Comparison of ENCODE assay signal across 8 cellular contexts in the genomic region with DNA sequence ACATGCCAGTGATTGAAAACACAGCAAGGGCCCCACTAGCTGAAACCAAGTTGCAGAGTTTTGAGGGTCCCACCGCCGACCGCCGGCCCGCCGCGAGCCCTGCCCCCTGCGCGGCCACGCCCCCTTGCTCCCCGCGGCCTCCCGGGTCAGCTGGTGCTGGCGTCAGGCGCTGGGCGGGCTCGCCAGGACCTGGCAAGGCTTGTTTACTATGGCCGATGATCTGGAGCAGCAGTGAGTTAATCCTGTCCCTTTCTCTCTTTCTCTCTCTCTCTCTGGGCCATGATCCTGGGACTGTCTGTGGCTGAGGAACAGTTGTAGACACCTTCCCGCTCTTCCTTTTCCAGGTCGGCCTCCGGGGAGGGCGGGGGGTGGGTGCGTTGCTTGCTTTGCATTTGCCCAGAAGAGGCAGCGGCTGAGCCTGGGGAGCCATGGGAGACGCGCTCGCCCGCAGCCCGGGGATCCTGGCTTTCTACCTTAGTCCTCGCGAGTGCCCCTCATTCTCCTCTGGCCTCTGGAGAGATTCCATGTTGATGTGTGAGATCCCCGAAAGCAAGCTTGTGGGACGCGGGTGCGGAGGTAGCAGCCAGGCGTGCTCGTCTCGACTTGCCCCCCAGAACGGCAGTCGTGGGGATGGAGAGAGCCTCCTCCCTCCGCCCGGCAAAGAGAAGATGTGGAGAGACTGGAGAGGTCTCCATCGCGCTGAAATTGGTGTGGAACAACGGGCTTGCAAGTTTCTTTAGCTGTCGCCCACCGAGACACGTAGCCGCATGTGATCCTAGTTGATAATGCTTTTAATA. TPM values are rescaled to one million over a fixed set of nuclear protein-coding genes. Genes with fewer than 3 reads are reported as not detected.
DNase-seq lines count a peak whose midpoint lies in the region; ATAC-seq, FAIRE-seq and TF ChIP-seq lines count a peak whose summit lies in the region.

A gene with protein sequence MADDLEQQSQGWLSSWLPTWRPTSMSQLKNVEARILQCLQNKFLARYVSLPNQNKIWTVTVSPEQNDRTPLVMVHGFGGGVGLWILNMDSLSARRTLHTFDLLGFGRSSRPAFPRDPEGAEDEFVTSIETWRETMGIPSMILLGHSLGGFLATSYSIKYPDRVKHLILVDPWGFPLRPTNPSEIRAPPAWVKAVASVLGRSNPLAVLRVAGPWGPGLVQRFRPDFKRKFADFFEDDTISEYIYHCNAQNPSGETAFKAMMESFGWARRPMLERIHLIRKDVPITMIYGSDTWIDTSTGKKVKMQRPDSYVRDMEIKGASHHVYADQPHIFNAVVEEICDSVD (plus strand): TSS at position 202 of the 797 bp plus-strand sequence. CDS start 7 bp downstream, at position 209.

- peaks cover 19 to 21% of the 10 kb centered on the region in 2 donors for H3K36me3 ChIP-seq in duodenal mucosa (ENCODE audit: control insufficient read depth in 1 of 2, insufficient read depth in 2 of 2, low read length in 2 of 2)
- peaks cover 7 to 19% of the 10 kb centered on the region in 2 experiments for H3K36me3 ChIP-seq in HepG2 (replicated peaks in 1 of 2; ENCODE audit: control insufficient read depth in 1 of 2, insufficient read depth in 2 of 2, low read length in 2 of 2)

- DNase-seq in NOMO-1 (lab: John Stamatoyannopoulos, UW; ENCODE audit: unreplicated experiment in 2 of 2) (peak; percentile 17 to 28), NOMO-1 treated with dmso at 0.1 percent for 144 hours (lab: John Stamatoyannopoulos, UW; ENCODE audit: unreplicated experiment) (no peak), NCI-H2107 (lab: John Stamatoyannopoulos, UW) (peak; percentile 9), HepG2 (ENCODE audit: low spot score) (peak; percentile 79)
- DNase-seq in activated CD4-positive, alpha-beta T cell treated with anti-CD3 and anti-CD28 coated beads, Interleukin-2, amount 10 ng/mL, durations not matched to agents 24 days and 14 days = peak; percentile 94
- DNase-seq in stimulated activated CD4-positive, alpha-beta T cell treated with anti-CD3 and anti-CD28 coated beads, Interleukin-4, amount 100 ng/mL, for 48 hours (ENCODE audit: low read depth in 2 of 2) = peak; percentile 33 to 44

- no peaks in the 10 kb centered on the region for H3K9me3 ChIP-seq in duodenal mucosa (ENCODE audit: control insufficient read depth in 1 of 2, low read length in 2 of 2)
- no peaks in the 10 kb centered on the region for H3K9me3 ChIP-seq in HepG2 (ENCODE audit: low read length)

- peak in 1 of 2 experiments; percentile 85; a peak in 2 of 4 replicates for TF ChIP-seq POLR2A in HepG2 (IDR thresholded peaks at IDR 0.05; ENCODE audit: insufficient read depth in 1 of 2, low read depth in 2 of 2, low read length in 2 of 2)

- no peaks in the 10 kb centered on the region for H3K27me3 ChIP-seq in duodenal mucosa (ENCODE audit: control insufficient read depth in 1 of 2, insufficient read depth in 2 of 2, low read length in 2 of 2)
- peaks cover 0 to 13% of the 10 kb centered on the region in 2 experiments; a peak in 2 of 5 replicates for H3K27me3 ChIP-seq in HepG2 (ENCODE audit: control insufficient read depth in 1 of 2, insufficient read depth in 2 of 2, low read length in 2 of 2)

- CTCF ChIA-PET in HepG2 (lab: Yijun Ruan, JAX; ENCODE audit: low intra/inter-chr PET ratio, low total read pairs) = interaction anchor here (1.5 to 1.9 kb wide), 4 partner anchors 9 to 54 kb away, joined by 3 to 8 read pairs (median 5); no protein-coding TSS in a partner anchor

- TSS peak; percentile 58 for BruUV-seq in HepG2 (replicated peaks; lab: Mats Ljungman, UMichigan)

- H2AFZ ChIP-seq in HepG2 (ENCODE audit: low read length) = peak within 1 kb of the TSS; percentile 94

- TF ChIP-seq EP300 in HepG2 (IDR thresholded peaks at IDR 0.05; ENCODE audit: low read depth in 2 of 2, low read length in 2 of 2) = peak; percentile 32 to 50; a peak in 2 of 4 replicates
- no peak for TF ChIP-seq EP300 in HepG2 (CRISPR knock-in tag; IDR thresholded peaks at IDR 0.05; ENCODE audit: borderline replicate concordance)

- POLR2A ChIA-PET in HepG2 (lab: Yijun Ruan, JAX) = interaction anchor here (0.6 to 4.9 kb wide), 21 partner anchors 8 to 409 kb away, joined by 3 to 139 read pairs (median 5); partner anchors contain the start of genes DAD1 and OXA1L

- H3K4me1 ChIP-seq in duodenal mucosa (ENCODE audit: control insufficient read depth in 1 of 2, insufficient read depth in 2 of 2, low read length in 2 of 2) (peaks cover 12 to 19% of the 10 kb centered on the region in 2 donors), HepG2 (ENCODE audit: insufficient read depth, low read length) (peaks cover 34% of the 10 kb centered on the region)

- H3K27ac Mint-ChIP-seq in activated CD4-positive, alpha-beta T cell treated with anti-CD3 and anti-CD28 coated beads, Interleukin-2, amount 10 ng/mL, durations not matched to agents 24 days and 14 days = peak within 1 kb of the TSS; percentile 89

- H3K27ac ChIP-seq in duodenal mucosa (ENCODE audit: low read depth, low read length) (peak within 1 kb of the TSS; percentile 81), HepG2 (ENCODE audit: extremely low read length, insufficient read depth, low read length) (peak within 1 kb of the TSS; percentile 73)

- H4K20me1 ChIP-seq in HepG2 (ENCODE audit: insufficient read depth, low read length) = no peaks in the 10 kb centered on the region

- H3K79me2 ChIP-seq in HepG2 (ENCODE audit: insufficient read depth, low read length) = peaks cover 11% of the 10 kb centered on the region

- no peak for TF ChIP-seq CTCF in HepG2 (CRISPR knock-in tag; IDR thresholded peaks at IDR 0.05)

- FAIRE-seq in HepG2 (lab: Jason Lieb, UNC) = peak; percentile 48

- H3K36me3 Mint-ChIP-seq in activated CD4-positive, alpha-beta T cell treated with anti-CD3 and anti-CD28 coated beads, Interleukin-2, amount 10 ng/mL, durations not matched to agents 24 days and 14 days (ENCODE audit: low read depth) = peaks cover 27% of the 10 kb centered on the region

- under 1% methylated on average over 49 of the region's 49 CpGs for WGBS in HepG2 (ENCODE audit: low lambda C conversion rate)

- H3K4me2 ChIP-seq in HepG2 (ENCODE audit: low read depth, low read length) = peak within 1 kb of the TSS; percentile 94

- H3K4me3 ChIP-seq in duodenal mucosa (ENCODE audit: low read depth in 1 of 2, low read length in 2 of 2) (peak within 1 kb of the TSS; percentile 87 to 94), HepG2 (replicated peaks in 1 of 3; ENCODE audit: insufficient read depth in 1 of 3, low read depth in 2 of 3, low read length in 3 of 3) (peak within 1 kb of the TSS; percentile 76 to 94 (median 82))

- peaks cover 6% of the 10 kb centered on the region for H3K27me3 Mint-ChIP-seq in activated CD4-positive, alpha-beta T cell treated with anti-CD3 and anti-CD28 coated beads, Interleukin-2, amount 10 ng/mL, durations not matched to agents 24 days and 14 days

- peak within 1 kb of the TSS; percentile 87 to 93 for H3K9ac ChIP-seq in duodenal mucosa (ENCODE audit: low read depth in 1 of 2, low read length in 2 of 2)
- H3K9ac ChIP-seq in HepG2 (ENCODE audit: insufficient read depth, low read depth, low read length) = peak within 1 kb of the TSS; percentile 78

- TF ChIP-seq RAD21 in HepG2 (CRISPR knock-in tag; IDR thresholded peaks at IDR 0.05) = 0 out of 2 replicates have a peak, but pooled peaks have one; percentile 6

- intact Hi-C loops in activated CD4-positive, alpha-beta T cell treated with anti-CD3 and anti-CD28 coated beads, Interleukin-2, amount 10 ng/mL, durations not matched to agents 24 days and 14 days (cut with micrococcal nuclease) = loop anchor here (1.0 kb wide), 2 partner anchors 9 to 168 kb away; partner anchors contain the start of genes DAD1 and OXA1L
- intact Hi-C loops in HepG2 (cut with micrococcal nuclease; ENCODE audit: unreplicated experiment) = loop anchor here (1.0 to 5.0 kb wide), 4 partner anchors 9 to 409 kb away; partner anchors contain the start of genes DAD1 and OR6J1

- no peaks in the 10 kb centered on the region for H3K9me3 Mint-ChIP-seq in activated CD4-positive, alpha-beta T cell treated with anti-CD3 and anti-CD28 coated beads, Interleukin-2, amount 10 ng/mL, durations not matched to agents 24 days and 14 days

- in situ Hi-C loops in HepG2 (cut with HindIII; ENCODE audit: extremely low pct_ligation_motif_present, low pct_unique_long_range_greater_than_20kb) = loop anchor here (25.0 kb wide), 1 partner anchor 1514 kb away; the partner anchor contains the start of genes DCAF11 and NRL

- ATAC-seq in HG02678 (IDR thresholded peaks at IDR 0.05; ENCODE audit: unreplicated experiment) (peak; percentile 88), HepG2 (peak; percentile 95)

- peaks cover 39% of the 10 kb centered on the region for H3K4me1 Mint-ChIP-seq in activated CD4-positive, alpha-beta T cell treated with anti-CD3 and anti-CD28 coated beads, Interleukin-2, amount 10 ng/mL, durations not matched to agents 24 days and 14 days

- peak within 1 kb of the TSS; percentile 94 for H3K4me3 Mint-ChIP-seq in activated CD4-positive, alpha-beta T cell treated with anti-CD3 and anti-CD28 coated beads, Interleukin-2, amount 10 ng/mL, durations not matched to agents 24 days and 14 days

TF ChIP-seq in HepG2, 621 proteins besides CTCF, POLR2A, EP300 and RAD21 (continues in another document):
- no peak for TF ChIP-seq ZFP36L1 (CRISPR knock-in tag; IDR thresholded peaks at IDR 0.05)

RNA-seq across cellular contexts. Expression of the gene that starts here (rescaled TPM):
- 9.7 and 10.3 TPM in 2 replicates for total RNA-seq in activated CD4-positive, alpha-beta T cell treated with anti-CD3 and anti-CD28 coated beads, Interleukin-2, amount 10 ng/mL, durations not matched to agents 24 days and 14 days
- 16.1 and 22.8 TPM in 2 replicates for total RNA-seq in HepG2 (2016; rRNA removed; fragmentation: Illumina TruSeq; extraction: Trizol)
- 1.9 and 2.6 TPM in 2 replicates for total RNA-seq in HepG2 (2016; cell fraction: cytosol; rRNA removed; fragmentation: Illumina TruSeq; extraction: Trizol; ENCODE audit: low read depth)
- 13.5 and 23.6 TPM in 2 replicates for total RNA-seq in HepG2 (2016; cell fraction: insoluble cytoplasmic fraction; rRNA removed; fragmentation: Illumina TruSeq; extraction: Trizol)
- total RNA-seq in HepG2 (2016; cell fraction: membrane; rRNA removed; fragmentation: Illumina TruSeq; extraction: Trizol) = 5.5 and 6.1 TPM in 2 replicates
- total RNA-seq in HepG2 (2016; cell fraction: nucleus; rRNA removed; fragmentation: Illumina TruSeq; extraction: Trizol) = 15.3 and 18.4 TPM in 2 replicates
- 47.5 and 48.1 TPM in 2 replicates for polyA plus RNA-seq in HepG2 (2011; rRNA removed)
- polyA plus RNA-seq in HepG2 (2011; cell fraction: cytosol; rRNA removed) = 40.5 and 42.2 TPM in 2 replicates
- polyA plus RNA-seq in HepG2 (2011; cell fraction: nucleus; rRNA removed) = 28.4 and 31.8 TPM in 2 replicates
- 28.4 and 31.9 TPM in 2 replicates for polyA plus RNA-seq in HepG2 (2012)
- polyA plus RNA-seq in HepG2 (2016; cell fraction: cytosol; fragmentation: Illumina TruSeq; extraction: Trizol; ENCODE audit: low read depth) = 4.3 and 5.4 TPM in 2 replicates
- 31.7 and 36.0 TPM in 2 replicates for polyA plus RNA-seq in HepG2 (2016; cell fraction: insoluble cytoplasmic fraction; fragmentation: Illumina TruSeq; extraction: Trizol; ENCODE audit: low read depth)
- polyA plus RNA-seq in HepG2 (2016; cell fraction: membrane; fragmentation: Illumina TruSeq; extraction: Trizol; ENCODE audit: low read depth) = 10.4 and 12.8 TPM in 2 replicates
- polyA plus RNA-seq in HepG2 (2016; cell fraction: nucleus; fragmentation: Illumina TruSeq; extraction: Trizol; ENCODE audit: insufficient read depth, low read depth) = 27.4 and 28.0 TPM in 2 replicates
- 45.6 and 63.5 TPM in 2 replicates for polyA minus RNA-seq in HepG2 (2011; rRNA and poly(A)+ RNA removed; ENCODE audit: low replicate concordance)
- polyA minus RNA-seq in HepG2 (2011; cell fraction: cytosol; rRNA and poly(A)+ RNA removed) = 14.6 and 19.0 TPM in 2 replicates
- 26.9 and 36.6 TPM in 2 replicates for polyA minus RNA-seq in HepG2 (2011; cell fraction: nucleus; rRNA and poly(A)+ RNA removed)
